In genomic region chr10:123398756-123399155, GRCh38 we compare ENCODE assay signal across 24 cellular contexts.
"Had no signal": no experiment of that assay in that cellular context is flagged by ENCODE, and none has a peak within 500 bp of the region (broad histone marks: within the 10 kb centered on the region; RNA-seq: fewer than 3 reads in every experiment).

No MANE protein-coding gene starts in this region.

- H3K27me3 Mint-ChIP-seq: activated naive CD4-positive, alpha-beta T cell treated with anti-CD3 and anti-CD28 coated beads, Interleukin-2, amount 50 U/mL, for 24 hours; central memory CD8-positive, alpha-beta T cell; T-helper 17 cell had no signal

- H3K36me3 Mint-ChIP-seq: activated naive CD4-positive, alpha-beta T cell treated with anti-CD3 and anti-CD28 coated beads, Interleukin-2, amount 50 U/mL, for 24 hours; brain had no signal

- H3K4me1 Mint-ChIP-seq: activated naive CD4-positive, alpha-beta T cell treated with anti-CD3 and anti-CD28 coated beads, Interleukin-2, amount 50 U/mL, for 24 hours; central memory CD8-positive, alpha-beta T cell had no signal

- H3K9me3 Mint-ChIP-seq: activated naive CD4-positive, alpha-beta T cell treated with anti-CD3 and anti-CD28 coated beads, Interleukin-2, amount 50 U/mL, for 24 hours; central memory CD8-positive, alpha-beta T cell had no signal

- H3K27ac Mint-ChIP-seq: activated CD8-positive, alpha-beta T cell treated with anti-CD3 and anti-CD28 coated beads, Interleukin-2, amount 10 ng/mL, durations not matched to agents 7 days and 5 days; activated naive CD4-positive, alpha-beta T cell treated with anti-CD3 and anti-CD28 coated beads, Interleukin-2, amount 50 U/mL, for 24 hours; brain; T-helper 17 cell; WTC11 had no signal

- H3K4me3 Mint-ChIP-seq: activated CD8-positive, alpha-beta T cell treated with anti-CD3 and anti-CD28 coated beads, Interleukin-2, amount 10 ng/mL, durations not matched to agents 7 days and 5 days; activated naive CD4-positive, alpha-beta T cell treated with anti-CD3 and anti-CD28 coated beads, Interleukin-2, amount 50 U/mL, for 24 hours; brain; central memory CD8-positive, alpha-beta T cell; T-helper 17 cell; WTC11 had no signal

- ATAC-seq: activated CD8-positive, alpha-beta T cell treated with anti-CD3 and anti-CD28 coated beads, Interleukin-2, amount 10 ng/mL, durations not matched to agents 7 days and 5 days; T-helper 17 cell; WTC11 had no signal

- DNase-seq: activated CD4-positive, alpha-beta T cell treated with anti-CD3 and anti-CD28 coated beads for 48 hours; activated CD4-positive, alpha-beta T cell treated with anti-CD3 and anti-CD28 coated beads, Interleukin-2, amount 50 U/mL, for 4 hours; activated CD4-positive, CD25-positive, alpha-beta regulatory T cell treated with anti-CD3 and anti-CD28 coated beads, Interleukin-2, amount 50 U/mL, for 72 hours; activated CD8-positive, alpha-beta memory T cell treated with anti-CD3 and anti-CD28 coated beads, Interleukin-2, amount 50 U/mL, for 48 hours; activated CD8-positive, alpha-beta T cell treated with anti-CD3 and anti-CD28 coated beads, Interleukin-2, amount 10 ng/mL, durations not matched to agents 7 days and 5 days; activated effector memory CD4-positive, alpha-beta T cell treated with Interleukin-2 at 50 U/mL for 16 hours; activated naive CD4-positive, alpha-beta T cell; activated T-cell treated with anti-CD3 and anti-CD28 coated beads, Interleukin-2, amount 50 U/mL, for 1 hour; amniotic stem cell; cortex of kidney; Kasumi-1; NCI-H1092; NCI-H1417 treated with DMSO at 0.1 percent for 48 hours; NCI-H1694 treated with DMSO at 0.1 percent for 48 hours; NCI-H2029 treated with DMSO at 0.1 percent for 48 hours; NCI-H510A treated with DMSO at 0.1 percent for 48 hours; OCI-M1; SIG-M5; T-helper 17 cell; T-helper 9 cell had no signal
